15 cellular contexts compared by ENCODE assay signal in genomic region chr7:75716992-75717626, GRCh38. TPM values are rescaled to one million over a fixed set of nuclear protein-coding genes. Genes with fewer than 3 reads are reported as not detected.
DNase-seq lines count a peak whose midpoint lies in the region; TF ChIP-seq lines count a peak whose summit lies in the region.
"Had no signal": no experiment of that assay in that cellular context is flagged by ENCODE, and none has a peak within 500 bp of the region (broad histone marks: within the 10 kb centered on the region; RNA-seq: fewer than 3 reads in every experiment).

No MANE protein-coding gene starts in this region.

- no peak overlapping the region for H3K4me3 ChIP-seq in epithelial cell of esophagus (ENCODE audit: low read length)
- H3K4me3 ChIP-seq: stomach had no signal

- peak; percentile 70 for DNase-seq in GM03348 (ENCODE audit: low spot score)
- DNase-seq in RWPE1 (ENCODE audit: low spot score): peak; percentile 41
- peak; percentile 67 for DNase-seq in epithelial cell of esophagus (ENCODE audit: low read depth)
- DNase-seq in progenitor cell of endocrine pancreas (ENCODE audit: low spot score, unreplicated experiment): no peak
- no peak for DNase-seq in LoVo (ENCODE audit: low spot score)
- DNase-seq in NCI-H1417 (lab: John Stamatoyannopoulos, UW): no peak
- DNase-seq in foreskin melanocyte: no peak
- no peak for DNase-seq in cortex of kidney (lab: John Stamatoyannopoulos, UW)
- DNase-seq: activated T-cell treated with anti-CD3 and anti-CD28 coated beads for 4 hours; CD8-positive, alpha-beta memory T cell; NCI-H1436 treated with DMSO at 0.1 percent for 48 hours; NCI-H774; stomach had no signal

- H3K36me3 Mint-ChIP-seq in progenitor cell of endocrine pancreas (ENCODE audit: insufficient read depth): no peaks in the 10 kb centered on the region

- peak overlapping the region; percentile 53 for H3K27ac Mint-ChIP-seq in progenitor cell of endocrine pancreas

- TF ChIP-seq CTCF in RWPE1 (conservative IDR thresholded peaks at IDR 0.05; ENCODE audit: low read depth): no peak
- no peak for TF ChIP-seq CTCF in epithelial cell of esophagus (IDR thresholded peaks at IDR 0.05; ENCODE audit: insufficient read depth, low read depth, low read length, missing control alignments)
- no peak for TF ChIP-seq CTCF in progenitor cell of endocrine pancreas (IDR thresholded peaks at IDR 0.05; ENCODE audit: unreplicated experiment)

- POLR2A ChIA-PET in RWPE1 (lab: Yijun Ruan, JAX; ENCODE audit: low non-redundant PET): no interaction called here

- H3K4me1 Mint-ChIP-seq in progenitor cell of endocrine pancreas (ENCODE audit: low read depth): peaks cover 4% of the 10 kb centered on the region

- H3K9me3 Mint-ChIP-seq in progenitor cell of endocrine pancreas (ENCODE audit: low read depth): no peaks in the 10 kb centered on the region
- H3K9me3 Mint-ChIP-seq: CD8-positive, alpha-beta memory T cell had no signal

- no peaks in the 10 kb centered on the region for H3K27me3 Mint-ChIP-seq in progenitor cell of endocrine pancreas
- H3K27me3 Mint-ChIP-seq: CD8-positive, alpha-beta memory T cell had no signal

- CTCF ChIA-PET in RWPE1 (lab: Yijun Ruan, JAX): no interaction called here

- no peak overlapping the region for H3K27ac ChIP-seq in RWPE1
- H3K27ac ChIP-seq: stomach had no signal

- H3K4me3 Mint-ChIP-seq in progenitor cell of endocrine pancreas (ENCODE audit: low read depth): no peak overlapping the region
- H3K4me3 Mint-ChIP-seq: CD8-positive, alpha-beta memory T cell had no signal

RNA-seq across cellular contexts. Expression of gene HIP1, which starts 21.6 kb away (rescaled TPM):
- 61.1 and 66.6 TPM in 2 replicates for total RNA-seq in progenitor cell of endocrine pancreas

RNA-seq across cellular contexts. Expression of gene CCL26, which starts 54.9 kb away (rescaled TPM):
- total RNA-seq in progenitor cell of endocrine pancreas: not detected in 2 replicates
- total RNA-seq: CD8-positive, alpha-beta memory T cell; HT-29; mononuclear cell; stomach had no signal

Comparison
In these comparisons a context has a peak if more than half of its experiments do, and no peak if none do; other contexts are left out.
1. DNase-seq: peak in GM03348 (single experiment), RWPE1 (single experiment) and epithelial cell of esophagus (single experiment); none in progenitor cell of endocrine pancreas (single experiment), LoVo (single experiment), NCI-H1417 (0 of 3), foreskin melanocyte (single experiment) and cortex of kidney (single experiment).